12 cellular contexts compared by ENCODE assay signal in the genomic region with DNA sequence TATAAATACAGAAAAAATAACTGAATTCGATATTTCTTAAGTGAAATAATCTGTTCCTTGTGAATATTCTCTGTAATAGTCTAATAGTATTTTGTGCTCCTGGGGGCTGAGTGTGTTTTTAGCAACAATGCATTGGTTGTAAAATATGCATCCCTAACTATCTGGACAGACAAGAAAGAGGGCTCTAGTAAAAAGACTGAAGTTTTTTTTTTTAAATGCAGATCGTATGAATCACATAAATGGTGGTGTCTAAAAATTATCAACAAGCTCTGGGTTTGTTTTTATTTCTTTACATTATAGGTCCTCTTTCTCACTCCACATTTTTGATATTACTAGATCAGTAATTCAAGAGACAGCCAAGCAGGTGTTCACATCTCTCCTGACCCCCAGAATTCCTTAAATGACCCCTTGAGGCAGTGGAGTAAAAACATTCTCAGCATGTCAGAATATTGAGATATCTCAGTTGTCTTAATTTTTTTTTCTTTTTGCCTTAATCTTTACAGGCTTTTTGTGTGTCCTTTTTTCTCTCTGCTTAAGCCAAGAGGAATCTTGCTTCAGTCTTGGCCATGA.
"Had no signal": no experiment of that assay in that cellular context is flagged by ENCODE, and none has a peak within 500 bp of the region (broad histone marks: within the 10 kb centered on the region; RNA-seq: fewer than 3 reads in every experiment).

No MANE protein-coding gene starts in this region.

- DNase-seq: activated CD8-positive, alpha-beta memory T cell treated with anti-CD3 and anti-CD28 coated beads, Interleukin-2, amount 10 ng/mL, durations not matched to agents 7 days and 5 days; activated naive CD8-positive, alpha-beta T cell treated with anti-CD3 and anti-CD28 coated beads, Interleukin-2, amount 50 U/mL, for 24 hours; activated T-cell treated with anti-CD3 and anti-CD28 coated beads, Interleukin-2, amount 50 U/mL, for 4 hours; effector CD4-positive, alpha-beta T cell; gastrocnemius medialis; left ventricle myocardium inferior; mesendoderm; small intestine; T-cell had no signal

- H3K9me3 ChIP-seq: ascending aorta, gastrocnemius medialis had no signal

- ATAC-seq: activated CD8-positive, alpha-beta memory T cell treated with anti-CD3 and anti-CD28 coated beads, Interleukin-2, amount 10 ng/mL, durations not matched to agents 7 days and 5 days; activated naive CD8-positive, alpha-beta T cell treated with anti-CD3 and anti-CD28 coated beads, Interleukin-2, amount 50 U/mL, for 24 hours; activated T-cell treated with anti-CD3 and anti-CD28 coated beads, Interleukin-2, amount 50 U/mL, for 4 hours; gastrocnemius medialis; stimulated activated effector memory CD8-positive, alpha-beta T cell treated with anti-CD3 and anti-CD28 coated beads, Interleukin-12 subunit alpha, Interleukin-12 subunit beta, amount 100 ng/mL, for 72 hours; T-cell; WTC11 had no signal

- H3K36me3 Mint-ChIP-seq: WTC11 had no signal

- H3K27ac Mint-ChIP-seq: activated CD8-positive, alpha-beta memory T cell treated with anti-CD3 and anti-CD28 coated beads, Interleukin-2, amount 10 ng/mL, durations not matched to agents 7 days and 5 days; activated naive CD8-positive, alpha-beta T cell treated with anti-CD3 and anti-CD28 coated beads, Interleukin-2, amount 50 U/mL, for 24 hours; stimulated activated effector memory CD8-positive, alpha-beta T cell treated with anti-CD3 and anti-CD28 coated beads, Interleukin-12 subunit alpha, Interleukin-12 subunit beta, amount 100 ng/mL, for 72 hours; WTC11 had no signal

- H3K27me3 Mint-ChIP-seq: activated CD8-positive, alpha-beta memory T cell treated with anti-CD3 and anti-CD28 coated beads, Interleukin-2, amount 10 ng/mL, durations not matched to agents 7 days and 5 days; activated naive CD8-positive, alpha-beta T cell treated with anti-CD3 and anti-CD28 coated beads, Interleukin-2, amount 50 U/mL, for 24 hours; T-cell had no signal

- H3K4me3 Mint-ChIP-seq: activated CD8-positive, alpha-beta memory T cell treated with anti-CD3 and anti-CD28 coated beads, Interleukin-2, amount 10 ng/mL, durations not matched to agents 7 days and 5 days; activated naive CD8-positive, alpha-beta T cell treated with anti-CD3 and anti-CD28 coated beads, Interleukin-2, amount 50 U/mL, for 24 hours; activated T-cell treated with anti-CD3 and anti-CD28 coated beads, Interleukin-2, amount 50 U/mL, for 4 hours; stimulated activated effector memory CD8-positive, alpha-beta T cell treated with anti-CD3 and anti-CD28 coated beads, Interleukin-12 subunit alpha, Interleukin-12 subunit beta, amount 100 ng/mL, for 72 hours; T-cell; WTC11 had no signal
